8 cellular contexts compared by ENCODE assay signal in genomic region chr12:68610435-68611093, GRCh38.
DNase-seq lines count a peak whose midpoint lies in the region; ATAC-seq lines count a peak whose summit lies in the region.

TSS of gene RAP1B (plus strand) at chr12:68610899. CDS start at chr12:68648725, 37,826 bp downstream.

- DNase-seq in NCI-H1930 (lab: John Stamatoyannopoulos, UW): peak; percentile 75 to 88
- peak; percentile 89 for DNase-seq in T1000 (lab: John Stamatoyannopoulos, UW)
- peak; percentile 96 for DNase-seq in astrocyte of the hippocampus (ENCODE audit: low read depth, low spot score)
- peak; percentile 85 to 90 for DNase-seq in hippocampal formation (lab: John Stamatoyannopoulos, UW)
- DNase-seq in retina: peak; percentile 94
- DNase-seq in cortex of kidney (lab: John Stamatoyannopoulos, UW): no peak

- ATAC-seq in GM18511 (IDR thresholded peaks at IDR 0.05; ENCODE audit: unreplicated experiment) (peak; percentile 83), HG02973 (IDR thresholded peaks at IDR 0.05; ENCODE audit: unreplicated experiment) (peak; percentile 77)
